ENCODE assay signal across 9 cellular contexts in genomic region chr4:158020175-158020574, GRCh38.
DNase-seq lines count a peak whose midpoint lies in the region; ATAC-seq and TF ChIP-seq lines count a peak whose summit lies in the region.
"Had no signal": no experiment of that assay in that cellular context is flagged by ENCODE, and none has a peak within 500 bp of the region (broad histone marks: within the 10 kb centered on the region; RNA-seq: fewer than 3 reads in every experiment).

No MANE protein-coding gene starts in this region.

- no peak overlapping the region for H2BK15ac ChIP-seq in neuronal stem cell (ENCODE audit: low read length)

- POLR2A ChIA-PET in PC-9 (lab: Charles Lee; ENCODE audit: unreplicated experiment) (no interaction called here), T-cell (lab: Charles Lee) (interaction anchor here in 1 of 2 donors (0.6 kb wide), 1 partner anchor 301 kb away, joined by 3 read pairs; no protein-coding TSS in a partner anchor)

- no peak overlapping the region for H3K4ac ChIP-seq in neuronal stem cell (ENCODE audit: low read length)

- H3K18ac ChIP-seq in neuronal stem cell (ENCODE audit: low read length): no peak overlapping the region

- H3K27ac Mint-ChIP-seq in CD14-positive monocyte (peak overlapping the region in 1 of 7 donors; percentile 64), T-cell (no peak overlapping the region)

- H4K8ac ChIP-seq in neuronal stem cell (ENCODE audit: low read depth, low read length): no peak overlapping the region

- H3K4me3 Mint-ChIP-seq in CD14-positive monocyte (no peak overlapping the region), T-cell (no peak overlapping the region)

- intact Hi-C loops in CD14-positive monocyte (cut with micrococcal nuclease) (no loop called here), PC-9 (cut with micrococcal nuclease; ENCODE audit: unreplicated experiment) (loop anchor here (2.0 kb wide), 1 partner anchor 27 kb away; no protein-coding TSS in a partner anchor)

- H3F3A ChIP-seq in PC-9 (ENCODE audit: insufficient read depth, low read depth): 0 out of 2 replicates have a peak, but pooled peaks cover 2% of the 10 kb centered on the region

- H3K79me1 ChIP-seq in neuronal stem cell (ENCODE audit: low read depth, low read length): no peaks in the 10 kb centered on the region

- H2AK5ac ChIP-seq in neuronal stem cell (ENCODE audit: low read depth, low read length): no peak overlapping the region

- H3K27me3 Mint-ChIP-seq in CD14-positive monocyte (ENCODE audit: low read depth in 3 of 3): peaks cover 0 to 3% (median 0%) of the 10 kb centered on the region in 3 donors
- no peaks in the 10 kb centered on the region for H3K27me3 Mint-ChIP-seq in T-cell

- H3K4me3 ChIP-seq in PC-9: no peak overlapping the region
- no peak overlapping the region for H3K4me3 ChIP-seq in fibroblast of lung (replicated peaks in 1 of 4; ENCODE audit: control extremely low read depth in 1 of 4, insufficient read depth in 1 of 4, low read depth in 3 of 4, low read length in 4 of 4)
- no peak overlapping the region for H3K4me3 ChIP-seq in neuronal stem cell (ENCODE audit: low read length in 2 of 2)

- no peak overlapping the region for H2BK120ac ChIP-seq in neuronal stem cell (ENCODE audit: low read depth, low read length)

- TF ChIP-seq CTCF in CD14-positive monocyte (IDR thresholded peaks at IDR 0.05): no peak
- TF ChIP-seq CTCF in PC-9 (conservative IDR thresholded peaks at IDR 0.05): no peak
- TF ChIP-seq CTCF in fibroblast of lung (conservative IDR thresholded peaks at IDR 0.05 in 1 of 2, IDR thresholded peaks at IDR 0.05 in 1 of 2; ENCODE audit: low read depth in 1 of 2, low read length in 2 of 2): no peak

- H3K14ac ChIP-seq in neuronal stem cell (ENCODE audit: low read length): no peak overlapping the region

- CTCF ChIA-PET in PC-9 (lab: Charles Lee) (interaction anchor here (0.6 kb wide), 1 partner anchor 808 kb away, joined by 21 read pairs; no protein-coding TSS in a partner anchor), T-cell (lab: Charles Lee) (no interaction called here)

- H2AFZ ChIP-seq in PC-9 (no peak overlapping the region), fibroblast of lung (ENCODE audit: low read length) (no peak overlapping the region), neuronal stem cell (ENCODE audit: low read length) (peak overlapping the region; percentile 38)

- H3K4me1 Mint-ChIP-seq in CD14-positive monocyte: peaks cover 15% of the 10 kb centered on the region
- H3K4me1 Mint-ChIP-seq in T-cell: no peaks in the 10 kb centered on the region

- no peak for ATAC-seq in HG03039 (IDR thresholded peaks at IDR 0.05; ENCODE audit: unreplicated experiment)
- no peak for ATAC-seq in T-cell (replicated peaks in 1 of 4)

- H3K9me3 Mint-ChIP-seq in CD14-positive monocyte: peaks cover 0 to 4% (median 2%) of the 10 kb centered on the region in 7 donors
- H3K9me3 Mint-ChIP-seq in T-cell: no peaks in the 10 kb centered on the region

- H3K36me3 Mint-ChIP-seq in CD14-positive monocyte (no peaks in the 10 kb centered on the region), T-cell (no peaks in the 10 kb centered on the region)

- DNase-seq in CD14-positive monocyte (ENCODE audit: low spot score) (peak; percentile 65), PC-9 (peak in 1 of 2 experiments; percentile 8), fibroblast of lung (ENCODE audit: low read depth in 2 of 2) (peak; percentile 94 to 96), neuronal stem cell (ENCODE audit: low spot score) (no peak), NCI-H82 treated with DMSO at 0.1 percent for 48 hours (lab: John Stamatoyannopoulos, UW; ENCODE audit: unreplicated experiment) (no peak), T-cell (no peak)
- DNase-seq in stimulated activated naive CD4-positive, alpha-beta T cell (lab: John Stamatoyannopoulos, UW): no peak

- no peak overlapping the region for H3K9ac ChIP-seq in fibroblast of lung (ENCODE audit: insufficient read depth, low read length)
- H3K9ac ChIP-seq in neuronal stem cell (ENCODE audit: low read depth, low read length, poor library complexity): no peak overlapping the region

- H3K27me3 ChIP-seq in PC-9 (ENCODE audit: insufficient read depth, low read depth) (no peaks in the 10 kb centered on the region), fibroblast of lung (ENCODE audit: control insufficient read depth, insufficient read depth, low read length) (no peaks in the 10 kb centered on the region), neuronal stem cell (ENCODE audit: control insufficient read depth in 3 of 3, insufficient read depth in 3 of 3, low read depth in 1 of 3, low read length in 3 of 3) (no peaks in the 10 kb centered on the region)

- H4K20me1 ChIP-seq in PC-9 (ENCODE audit: insufficient read depth): no peaks in the 10 kb centered on the region
- H4K20me1 ChIP-seq in fibroblast of lung (ENCODE audit: control insufficient read depth, extremely low read depth, insufficient read depth, low read length): no peaks in the 10 kb centered on the region

- H3K9me3 ChIP-seq in PC-9 (ENCODE audit: insufficient read depth, low read depth): no peaks in the 10 kb centered on the region
- H3K9me3 ChIP-seq in fibroblast of lung (ENCODE audit: control insufficient read depth, insufficient read depth, low read depth, low read length): no peaks in the 10 kb centered on the region
- H3K9me3 ChIP-seq in neuronal stem cell (replicated peaks in 1 of 2; ENCODE audit: control insufficient read depth in 2 of 2, insufficient read depth in 1 of 2, low read depth in 1 of 2, low read length in 2 of 2): no peaks in the 10 kb centered on the region

- no peak overlapping the region for H2BK5ac ChIP-seq in neuronal stem cell (ENCODE audit: low read length)

- H3K79me2 ChIP-seq in PC-9 (ENCODE audit: low read depth) (no peaks in the 10 kb centered on the region), fibroblast of lung (ENCODE audit: control insufficient read depth, insufficient read depth, low read length) (no peaks in the 10 kb centered on the region)

- H3K9me2 ChIP-seq in PC-9 (ENCODE audit: insufficient read depth): no peaks in the 10 kb centered on the region

- H3K4me1 ChIP-seq in PC-9 (replicated peaks; ENCODE audit: insufficient read depth) (peaks cover 34% of the 10 kb centered on the region), fibroblast of lung (ENCODE audit: control insufficient read depth, extremely low read depth, insufficient read depth, low read length) (peaks cover 3% of the 10 kb centered on the region), neuronal stem cell (ENCODE audit: control insufficient read depth in 2 of 2, insufficient read depth in 1 of 2, low read depth in 1 of 2, low read length in 2 of 2) (peaks cover 2 to 13% of the 10 kb centered on the region in 2 donors)

- H3K36me3 ChIP-seq in PC-9 (ENCODE audit: low read depth): no peaks in the 10 kb centered on the region
- no peaks in the 10 kb centered on the region for H3K36me3 ChIP-seq in fibroblast of lung (ENCODE audit: control insufficient read depth, insufficient read depth, low read length)
- no peaks in the 10 kb centered on the region for H3K36me3 ChIP-seq in neuronal stem cell (replicated peaks in 1 of 2; ENCODE audit: control insufficient read depth in 2 of 2, insufficient read depth in 2 of 2, low read length in 2 of 2)

- H3K23ac ChIP-seq in neuronal stem cell (ENCODE audit: low read depth, low read length, poor library complexity): no peak overlapping the region

- no peak overlapping the region for H2BK12ac ChIP-seq in neuronal stem cell (ENCODE audit: low read length)

- H3K4me2 ChIP-seq in PC-9: peak overlapping the region; percentile 47
- H3K4me2 ChIP-seq in fibroblast of lung (ENCODE audit: extremely low read depth, insufficient read depth, low read length): peak overlapping the region; percentile 21
- H3K4me2 ChIP-seq in neuronal stem cell (ENCODE audit: insufficient read depth, low read length, poor library complexity, severe bottlenecking): no peak overlapping the region

- H4K91ac ChIP-seq in neuronal stem cell (ENCODE audit: low read depth, low read length, poor library complexity): no peak overlapping the region

- no TSS peak for BruUV-seq in PC-9 (replicated peaks; lab: Mats Ljungman, UMichigan)

- H3K27ac ChIP-seq in PC-9 (peak overlapping the region; percentile 48), fibroblast of lung (ENCODE audit: insufficient read depth, low read length) (no peak overlapping the region), neuronal stem cell (replicated peaks; ENCODE audit: low read length) (no peak overlapping the region)
- H3K27ac ChIP-seq: HL-60 had no signal

Comparison
In these comparisons a context has a peak if more than half of its experiments do, and no peak if none do; other contexts are left out.
1. DNase-seq: peak in CD14-positive monocyte (single experiment) and fibroblast of lung (2 of 2); none in neuronal stem cell (single experiment), stimulated activated naive CD4-positive, alpha-beta T cell (0 of 6), NCI-H82 treated with DMSO at 0.1 percent for 48 hours (single experiment) and T-cell (0 of 34).